Comparison of ENCODE assay signal across 18 cellular contexts in genomic region chr10:118868618-118869017, GRCh38.
"Had no signal": no experiment of that assay in that cellular context is flagged by ENCODE, and none has a peak within 500 bp of the region (broad histone marks: within the 10 kb centered on the region; RNA-seq: fewer than 3 reads in every experiment).

No MANE protein-coding gene starts in this region.

- DNase-seq: activated CD4-positive, alpha-beta T cell treated with anti-CD3 and anti-CD28 coated beads for 1 hour; activated CD8-positive, alpha-beta T cell treated with anti-CD3 and anti-CD28 coated beads, Interleukin-2, amount 10 ng/mL, durations not matched to agents 7 days and 5 days; activated naive CD4-positive, alpha-beta T cell treated with anti-CD3 and anti-CD28 coated beads for 36 hours; activated T-cell treated with anti-CD3 and anti-CD28 coated beads, Interleukin-2, amount 50 U/mL, for 24 hours; effector CD8-positive, alpha-beta T cell; esophagus squamous epithelium; heart right ventricle; mesenchymal stem cell; naive thymus-derived CD4-positive, alpha-beta T cell; stimulated activated CD4-positive, alpha-beta T cell treated with anti-CD3 and anti-CD28 coated beads, Interleukin-2, amount 100 ng/mL, for 24 hours; SW 1271; upper lobe of right lung; WERI-Rb-1 had no signal

- H3K9me3 Mint-ChIP-seq: activated T-cell treated with anti-CD3 and anti-CD28 coated beads, Interleukin-2, amount 50 U/mL, for 24 hours; dendritic cell treated with granulocyte-macrophage colony-stimulating factor and Interleukin-4, amounts not matched to agents 40 ng/mL and 50 ng/mL, for 4 days; stimulated activated naive CD8-positive, alpha-beta T cell treated with anti-CD3 and anti-CD28 coated beads, Interleukin-15, Interleukin-2, amounts not matched to agents 100 ng/mL and 50 ng/mL, for 24 hours had no signal

- H3K27me3 ChIP-seq: esophagus squamous epithelium, heart right ventricle, neural progenitor cell, right atrium auricular region, upper lobe of right lung had no signal

- H3K4me3 Mint-ChIP-seq: activated CD8-positive, alpha-beta T cell treated with anti-CD3 and anti-CD28 coated beads, Interleukin-2, amount 10 ng/mL, durations not matched to agents 7 days and 5 days; activated naive CD4-positive, alpha-beta T cell treated with anti-CD3 and anti-CD28 coated beads for 36 hours; activated T-cell treated with anti-CD3 and anti-CD28 coated beads, Interleukin-2, amount 50 U/mL, for 24 hours; dendritic cell treated with granulocyte-macrophage colony-stimulating factor and Interleukin-4, amounts not matched to agents 40 ng/mL and 50 ng/mL, for 4 days; neural progenitor cell; stimulated activated naive CD8-positive, alpha-beta T cell treated with anti-CD3 and anti-CD28 coated beads, Interleukin-15, Interleukin-2, amounts not matched to agents 100 ng/mL and 50 ng/mL, for 24 hours had no signal

- ATAC-seq: activated CD8-positive, alpha-beta T cell treated with anti-CD3 and anti-CD28 coated beads, Interleukin-2, amount 10 ng/mL, durations not matched to agents 7 days and 5 days; heart right ventricle; naive thymus-derived CD4-positive, alpha-beta T cell; upper lobe of right lung had no signal

- H3K4me2 ChIP-seq: neural progenitor cell had no signal

- H3K36me3 ChIP-seq: esophagus squamous epithelium, heart right ventricle, neural progenitor cell, right atrium auricular region, upper lobe of right lung, WERI-Rb-1 had no signal

- H3K36me3 Mint-ChIP-seq: naive thymus-derived CD4-positive, alpha-beta T cell; neural progenitor cell had no signal

- H3K9me3 ChIP-seq: esophagus squamous epithelium, right atrium auricular region, upper lobe of right lung had no signal

- H3K9ac ChIP-seq: neural progenitor cell had no signal

- H3K4me1 Mint-ChIP-seq: naive thymus-derived CD4-positive, alpha-beta T cell had no signal

- H3K27ac Mint-ChIP-seq: activated CD8-positive, alpha-beta T cell treated with anti-CD3 and anti-CD28 coated beads, Interleukin-2, amount 10 ng/mL, durations not matched to agents 7 days and 5 days; activated naive CD4-positive, alpha-beta T cell treated with anti-CD3 and anti-CD28 coated beads for 36 hours; activated T-cell treated with anti-CD3 and anti-CD28 coated beads, Interleukin-2, amount 50 U/mL, for 24 hours; dendritic cell treated with granulocyte-macrophage colony-stimulating factor and Interleukin-4, amounts not matched to agents 40 ng/mL and 50 ng/mL, for 4 days; naive thymus-derived CD4-positive, alpha-beta T cell; neural progenitor cell; progenitor cell of endocrine pancreas; stimulated activated naive CD8-positive, alpha-beta T cell treated with anti-CD3 and anti-CD28 coated beads, Interleukin-15, Interleukin-2, amounts not matched to agents 100 ng/mL and 50 ng/mL, for 24 hours had no signal

- H3K4me3 ChIP-seq: esophagus squamous epithelium, heart right ventricle, neural progenitor cell, right atrium auricular region, upper lobe of right lung had no signal

- H3K27ac ChIP-seq: esophagus squamous epithelium, heart right ventricle, neural progenitor cell, right atrium auricular region, upper lobe of right lung, WERI-Rb-1 had no signal

- H2AFZ ChIP-seq: neural progenitor cell had no signal
